16 cellular contexts compared by ENCODE assay signal in genomic region chr5:140596364-140596763, GRCh38. TPM values are rescaled to one million over a fixed set of nuclear protein-coding genes. Genes with fewer than 3 reads are reported as not detected.
DNase-seq lines count a peak whose midpoint lies in the region; ATAC-seq and TF ChIP-seq lines count a peak whose summit lies in the region.
"Had no signal": no experiment of that assay in that cellular context is flagged by ENCODE, and none has a peak within 500 bp of the region (broad histone marks: within the 10 kb centered on the region; RNA-seq: fewer than 3 reads in every experiment).

No MANE protein-coding gene starts in this region.

- H3K4me1 Mint-ChIP-seq in activated naive CD8-positive, alpha-beta T cell treated with anti-CD3 and anti-CD28 coated beads for 36 hours: peaks cover 4% of the 10 kb centered on the region

- H3K9me3 Mint-ChIP-seq in activated naive CD8-positive, alpha-beta T cell treated with anti-CD3 and anti-CD28 coated beads for 36 hours: no peaks in the 10 kb centered on the region

- H2AFZ ChIP-seq in hepatocyte: no peak overlapping the region

- H3K4me2 ChIP-seq in hepatocyte: peak overlapping the region; percentile 16
- H3K4me2 ChIP-seq: SK-N-SH had no signal

- peak; percentile 23 for DNase-seq in CD1c-positive myeloid dendritic cell (ENCODE audit: extremely low spot score)
- peak; percentile 13 for DNase-seq in cerebellar cortex (ENCODE audit: low spot score)
- no peak for DNase-seq in hepatocyte (ENCODE audit: low spot score)
- DNase-seq in psoas muscle: no peak
- no peak for DNase-seq in dedifferentiated amniotic fluid mesenchymal stem cell (ENCODE audit: extremely low spot score)
- no peak for DNase-seq in activated naive CD8-positive, alpha-beta T cell treated with anti-CD3 and anti-CD28 coated beads for 36 hours
- DNase-seq: activated CD4-positive, CD25-positive, alpha-beta regulatory T cell treated with anti-CD3 and anti-CD28 coated beads, Interleukin-2, amount 50 U/mL, for 72 hours; esophagus squamous epithelium; Kasumi-1; NCI-H1105 treated with DMSO at 0.1 percent for 48 hours; Peyer's patch; SK-N-SH; stimulated activated naive CD8-positive, alpha-beta T cell treated with anti-CD3 and anti-CD28 coated beads, Interleukin-15, Interleukin-2, amounts not matched to agents 100 U/mL and 50 U/mL, for 24 hours; T1000 had no signal

- ATAC-seq in psoas muscle: peak; percentile 64 to 89 (median 82)
- ATAC-seq in GM21515 (IDR thresholded peaks at IDR 0.05; ENCODE audit: unreplicated experiment): no peak
- no peak for ATAC-seq in GM18519 (IDR thresholded peaks at IDR 0.05; ENCODE audit: low FRiP score, unreplicated experiment)
- ATAC-seq: stimulated activated naive CD8-positive, alpha-beta T cell treated with anti-CD3 and anti-CD28 coated beads, Interleukin-15, Interleukin-2, amounts not matched to agents 100 U/mL and 50 U/mL, for 24 hours had no signal

- H3K79me2 ChIP-seq in hepatocyte: no peaks in the 10 kb centered on the region

- H3K9me2 ChIP-seq in hepatocyte (replicated peaks; ENCODE audit: insufficient read depth): no peaks in the 10 kb centered on the region
- H3K9me2 ChIP-seq: SK-N-SH had no signal

- peaks cover 13% of the 10 kb centered on the region for H3K27me3 Mint-ChIP-seq in activated naive CD8-positive, alpha-beta T cell treated with anti-CD3 and anti-CD28 coated beads for 36 hours

- H4K20me1 ChIP-seq in hepatocyte (ENCODE audit: insufficient read depth, poor library complexity, severe bottlenecking): no peaks in the 10 kb centered on the region

- H3K4me3 ChIP-seq in hepatocyte (no peak overlapping the region), psoas muscle (no peak overlapping the region)
- H3K4me3 ChIP-seq: esophagus squamous epithelium, Peyer's patch had no signal

- H3K36me3 Mint-ChIP-seq in activated naive CD8-positive, alpha-beta T cell treated with anti-CD3 and anti-CD28 coated beads for 36 hours: no peaks in the 10 kb centered on the region

- no peak overlapping the region for H3K27ac Mint-ChIP-seq in activated naive CD8-positive, alpha-beta T cell treated with anti-CD3 and anti-CD28 coated beads for 36 hours

- H3K9me3 ChIP-seq in hepatocyte (ENCODE audit: low read depth) (no peaks in the 10 kb centered on the region), psoas muscle (no peaks in the 10 kb centered on the region)
- H3K9me3 ChIP-seq: esophagus squamous epithelium, Peyer's patch, SK-N-SH had no signal

- H3K27ac ChIP-seq in hepatocyte (peak overlapping the region; percentile 57), psoas muscle (peak overlapping the region; percentile 34)
- H3K27ac ChIP-seq: Peyer's patch had no signal

- H3K4me3 Mint-ChIP-seq in activated naive CD8-positive, alpha-beta T cell treated with anti-CD3 and anti-CD28 coated beads for 36 hours: no peak overlapping the region

- TF ChIP-seq CTCF in hepatocyte (IDR thresholded peaks at IDR 0.05; ENCODE audit: poor library complexity) (no peak), psoas muscle (IDR thresholded peaks at IDR 0.05) (no peak)

- intact Hi-C loops in psoas muscle (cut with DNase I): loop anchor here in 1 of 2 donors (5.0 kb wide), 1 partner anchor 36 kb away; the partner anchor contains the start of gene CD14

- H3K4me1 ChIP-seq in hepatocyte (ENCODE audit: insufficient read depth): no peaks in the 10 kb centered on the region
- no peaks in the 10 kb centered on the region for H3K4me1 ChIP-seq in psoas muscle
- H3K4me1 ChIP-seq: Peyer's patch had no signal

- 95% methylated on average over 1 of the region's 1 CpG for WGBS in hepatocyte (ENCODE audit: low lambda C conversion rate, missing lambda C conversion rate)
- WGBS in psoas muscle, 3 donors: 35 to 67% (median 60%) methylated on average over 1 of the region's 1 CpG

- H3K27me3 ChIP-seq in hepatocyte (no peaks in the 10 kb centered on the region), psoas muscle (ENCODE audit: insufficient read depth in 3 of 3, low read length in 2 of 3) (no peaks in the 10 kb centered on the region)
- H3K27me3 ChIP-seq: esophagus squamous epithelium, Peyer's patch had no signal

- H3K36me3 ChIP-seq in hepatocyte (replicated peaks; ENCODE audit: insufficient read depth, low read depth): no peaks in the 10 kb centered on the region
- no peaks in the 10 kb centered on the region for H3K36me3 ChIP-seq in psoas muscle (ENCODE audit: insufficient read depth in 1 of 2, low read depth in 1 of 2)
- H3K36me3 ChIP-seq: esophagus squamous epithelium, Peyer's patch had no signal

RNA-seq across cellular contexts. Expression of gene SLC35A4, which starts 31.7 kb away (rescaled TPM):
- total RNA-seq in hepatocyte: 29.2 and 34.1 TPM in 2 replicates
- polyA plus RNA-seq in hepatocyte: 70.4 and 81.0 TPM in 2 replicates
- total RNA-seq in psoas muscle: 100 to 1,000 TPM in 3 of 4 donors, 10 to 100 TPM in 1; 95.7 to 129 (median 117) TPM
- polyA plus RNA-seq in psoas muscle: 100 to 1,000 TPM in 1 of 3 donors, 10 to 100 TPM in 2; 49.9 to 149 (median 99.6) TPM
- total RNA-seq in activated naive CD8-positive, alpha-beta T cell treated with anti-CD3 and anti-CD28 coated beads for 36 hours: 100 to 1,000 TPM in 1 of 2 experiments, 10 to 100 TPM in 1; 97.4 to 100 TPM

RNA-seq across cellular contexts. Expression of gene APBB3, which starts 32.0 kb away (rescaled TPM):
- 19.5 and 21.0 TPM in 2 replicates for total RNA-seq in hepatocyte
- 41.5 and 51.5 TPM in 2 replicates for polyA plus RNA-seq in hepatocyte
- 10 to 100 TPM in 3 of 4 donors, 1 to 10 TPM in 1; 9.5 to 25.4 (median 16.4) TPM for total RNA-seq in psoas muscle
- polyA plus RNA-seq in psoas muscle: 1 to 10 TPM; 4.3 to 7.6 (median 6.6) TPM
- total RNA-seq in activated naive CD8-positive, alpha-beta T cell treated with anti-CD3 and anti-CD28 coated beads for 36 hours: 10 to 100 TPM; 17.5 to 17.8 TPM

RNA-seq across cellular contexts. Expression of gene CD14, which starts 36.6 kb away (rescaled TPM):
- 0.84 and 2.3 TPM in 2 replicates for total RNA-seq in hepatocyte
- 0.45 and 1.9 TPM in 2 replicates for polyA plus RNA-seq in hepatocyte
- 10 to 100 TPM; 13.9 to 43.9 (median 18.0) TPM for total RNA-seq in psoas muscle
- polyA plus RNA-seq in psoas muscle: 1 to 10 TPM; 4.9 to 9.0 (median 7.3) TPM
- total RNA-seq in activated naive CD8-positive, alpha-beta T cell treated with anti-CD3 and anti-CD28 coated beads for 36 hours: under 1 TPM; 0.42 to 0.58 TPM

RNA-seq across cellular contexts. Expression of gene SRA1, which starts 39.1 kb away (rescaled TPM):
- 24.4 and 26.5 TPM in 2 replicates for total RNA-seq in hepatocyte
- polyA plus RNA-seq in hepatocyte: 66.4 and 66.6 TPM in 2 replicates
- 10 to 100 TPM; 33.4 to 58.5 (median 37.6) TPM for total RNA-seq in psoas muscle
- 10 to 100 TPM; 36.9 to 78.0 (median 58.6) TPM for polyA plus RNA-seq in psoas muscle
- 10 to 100 TPM; 54.6 to 60.6 TPM for total RNA-seq in activated naive CD8-positive, alpha-beta T cell treated with anti-CD3 and anti-CD28 coated beads for 36 hours

RNA-seq across cellular contexts. Expression of gene TMCO6, which starts 42.9 kb away (rescaled TPM):
- total RNA-seq in hepatocyte (10.0 and 25.8 TPM in 2 replicates), psoas muscle (1 to 10 TPM; 3.6 to 4.9 (median 4.1) TPM)
- polyA plus RNA-seq in hepatocyte (9.3 and 13.1 TPM in 2 replicates), psoas muscle (1 to 10 TPM; 5.2 to 8.1 (median 6.4) TPM)
- 10 to 100 TPM; 34.4 to 37.4 TPM for total RNA-seq in activated naive CD8-positive, alpha-beta T cell treated with anti-CD3 and anti-CD28 coated beads for 36 hours

Comparison
In these comparisons a context has a peak if more than half of its experiments do, and no peak if none do; other contexts are left out.
1. DNase-seq: peak in CD1c-positive myeloid dendritic cell (single experiment) and cerebellar cortex (single experiment); none in hepatocyte (single experiment), psoas muscle (0 of 2), dedifferentiated amniotic fluid mesenchymal stem cell (single experiment) and activated naive CD8-positive, alpha-beta T cell treated with anti-CD3 and anti-CD28 coated beads for 36 hours (single experiment).
2. ATAC-seq: peak in psoas muscle (4 of 4); none in GM21515 (single experiment) and GM18519 (single experiment).